ENCODE assay signal across 19 cellular contexts in the genomic region with DNA sequence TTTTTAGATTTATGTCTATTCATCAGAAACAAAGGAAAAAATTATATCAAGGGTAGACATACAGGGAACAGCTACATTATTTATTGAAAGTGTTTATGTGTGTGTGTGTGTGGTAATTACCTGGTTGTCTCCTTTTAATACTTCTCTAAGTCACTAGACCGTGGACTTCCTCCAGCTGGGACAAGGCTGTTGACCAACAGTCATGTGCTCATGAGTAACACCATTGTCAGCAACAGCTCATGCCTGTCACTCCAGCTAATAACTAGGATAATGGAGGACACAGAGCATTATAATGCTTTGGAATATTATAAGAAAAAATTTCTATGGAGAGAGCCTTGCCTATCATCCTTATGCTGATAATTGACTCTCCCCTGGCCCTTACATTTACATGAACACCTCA.
A peak's percentile ranks its signal among the peaks of the same experiment; 100 is the strongest.
DNase-seq lines count a peak whose midpoint lies in the region; ATAC-seq and TF ChIP-seq lines count a peak whose summit lies in the region.
"Had no signal": no experiment of that assay in that cellular context is flagged by ENCODE, and none has a peak within 500 bp of the region (broad histone marks: within the 10 kb centered on the region; RNA-seq: fewer than 3 reads in every experiment).

No MANE protein-coding gene starts in this region.

- TF ChIP-seq CTCF in fibroblast of mammary gland (conservative IDR thresholded peaks at IDR 0.05; ENCODE audit: control insufficient read depth, insufficient read depth, low read depth, low read length): no peak

- no peak overlapping the region for H3K4me3 ChIP-seq in fibroblast of mammary gland (ENCODE audit: control insufficient read depth, low read depth, low read length)
- H3K4me3 ChIP-seq: breast epithelium, gastroesophageal sphincter, right lobe of liver, tibial nerve had no signal

- DNase-seq in Ammon's horn (ENCODE audit: low spot score) (peak; percentile 62), NCI-H774 (lab: John Stamatoyannopoulos, UW) (peak; percentile 12), fibroblast of mammary gland (ENCODE audit: low read depth) (peak; percentile 60), occipital lobe (lab: John Stamatoyannopoulos, UW) (peak; percentile 6), NCI-H1694 treated with DMSO at 0.1 percent for 48 hours (lab: John Stamatoyannopoulos, UW) (no peak)
- no peak for DNase-seq in activated CD8-positive, alpha-beta memory T cell treated with anti-CD3 and anti-CD28 coated beads, Interleukin-2, amount 50 U/mL, for 4 hours
- no peak for DNase-seq in central memory CD4-positive, alpha-beta T cell
- DNase-seq: activated CD4-positive, alpha-beta T cell treated with anti-CD3 and anti-CD28 coated beads for 36 hours; activated naive CD8-positive, alpha-beta T cell treated with anti-CD3 and anti-CD28 coated beads, Interleukin-2, amount 50 U/mL, for 24 hours; COR-L47; dermis blood vessel endothelial cell; NCI-H146; right lobe of liver; SK-N-SH; stimulated activated naive B cell treated with anti-CD40 and anti-IgM and Interleukin-4, amounts not matched to agents 10 μg/mL and 1 μg/mL and 100 μg/mL, for 72 hours had no signal

- ATAC-seq in GM21619 (IDR thresholded peaks at IDR 0.05; ENCODE audit: unreplicated experiment): no peak
- ATAC-seq: activated CD4-positive, alpha-beta T cell treated with anti-CD3 and anti-CD28 coated beads for 36 hours; activated naive CD8-positive, alpha-beta T cell treated with anti-CD3 and anti-CD28 coated beads, Interleukin-2, amount 50 U/mL, for 24 hours; gastroesophageal sphincter; stimulated activated naive B cell treated with anti-CD40 and anti-IgM and Interleukin-4, amounts not matched to agents 10 μg/mL and 1 μg/mL and 100 μg/mL, for 72 hours had no signal

Comparison
In these comparisons a context has a peak if more than half of its experiments do, and no peak if none do; other contexts are left out.
1. DNase-seq: peak in Ammon's horn (single experiment), NCI-H774 (single experiment), fibroblast of mammary gland (single experiment) and occipital lobe (single experiment); none in NCI-H1694 treated with DMSO at 0.1 percent for 48 hours (single experiment), activated CD8-positive, alpha-beta memory T cell treated with anti-CD3 and anti-CD28 coated beads, Interleukin-2, amount 50 U/mL, for 4 hours (single experiment) and central memory CD4-positive, alpha-beta T cell (single experiment).